Comparison of ENCODE assay signal across 9 cellular contexts in the genomic region with DNA sequence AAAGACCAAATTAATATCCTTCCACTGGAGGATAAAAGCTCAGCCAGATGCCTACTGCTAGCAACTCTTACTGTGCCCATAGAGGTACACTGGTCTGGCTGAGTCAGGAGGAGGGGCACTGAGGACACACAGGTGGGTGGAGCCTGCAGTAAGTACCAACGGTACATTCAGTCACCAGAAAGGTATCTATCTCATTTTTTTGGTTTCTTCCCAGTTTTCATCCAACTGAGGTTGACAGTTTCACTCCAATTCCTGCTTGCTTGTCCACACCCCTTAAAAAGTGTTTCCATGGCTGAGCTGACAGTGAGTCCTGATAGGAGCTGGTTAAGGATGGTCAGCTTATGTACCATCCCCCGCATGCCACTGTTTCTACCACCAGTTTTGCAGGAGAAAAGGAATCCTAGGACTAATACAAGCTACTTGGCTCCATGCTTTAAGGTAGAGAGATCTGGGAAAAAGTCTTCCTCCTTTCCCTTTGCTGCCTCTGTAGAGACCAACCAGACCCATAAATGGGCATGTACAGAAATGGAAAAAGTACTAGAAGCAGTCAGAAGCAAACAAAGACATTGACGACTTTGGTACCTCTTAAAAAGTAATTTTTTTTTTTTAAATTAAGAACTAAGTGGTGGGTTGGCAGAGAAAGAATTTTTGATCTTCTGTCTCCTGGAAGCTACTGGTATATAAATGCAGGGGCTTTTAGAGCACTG. TPM values are rescaled to one million over a fixed set of nuclear protein-coding genes. Genes with fewer than 3 reads are reported as not detected.
DNase-seq lines count a peak whose midpoint lies in the region; ATAC-seq and TF ChIP-seq lines count a peak whose summit lies in the region.
"Had no signal": no experiment of that assay in that cellular context is flagged by ENCODE, and none has a peak within 500 bp of the region (broad histone marks: within the 10 kb centered on the region; RNA-seq: fewer than 3 reads in every experiment).

No MANE protein-coding gene starts in this region.

- DNase-seq in GM04504 (ENCODE audit: low read depth) = peak; percentile 36
- DNase-seq in MM.1S = no peak
- no peak for DNase-seq in endodermal cell
- DNase-seq in Ammon's horn (ENCODE audit: low spot score) = no peak
- DNase-seq in HPDE6-E6E7 (ENCODE audit: extremely low spot score) = no peak
- DNase-seq: WERI-Rb-1 had no signal

- H3K4me2 ChIP-seq in MM.1S (ENCODE audit: low read depth, low read length) = peak overlapping the region; percentile 67; the same call in 1 of the 2 replicates

- peaks cover 53% of the 10 kb centered on the region for H3K4me1 Mint-ChIP-seq in endodermal cell

- peak overlapping the region; percentile 95 for H3K4me3 Mint-ChIP-seq in endodermal cell

- no peaks in the 10 kb centered on the region for H3K27me3 ChIP-seq in MM.1S (replicated peaks; ENCODE audit: insufficient read depth, low read length)
- H3K27me3 ChIP-seq in endodermal cell (ENCODE audit: control insufficient read depth, insufficient read depth, low read length, poor library complexity, severe bottlenecking) = no peaks in the 10 kb centered on the region
- no peaks in the 10 kb centered on the region for H3K27me3 ChIP-seq in rectal smooth muscle tissue (ENCODE audit: control insufficient read depth, insufficient read depth, low read length)

- H3F3A ChIP-seq in MM.1S (ENCODE audit: insufficient read depth, low read length) = no peaks in the 10 kb centered on the region

- H3K4me3 ChIP-seq in MM.1S (ENCODE audit: low read length) = no peak overlapping the region
- peak overlapping the region; percentile 96 for H3K4me3 ChIP-seq in endodermal cell (ENCODE audit: low read length)
- peak overlapping the region; percentile 18 for H3K4me3 ChIP-seq in rectal smooth muscle tissue (ENCODE audit: low read length)

- H3K79me2 ChIP-seq in MM.1S (ENCODE audit: low read length) = peaks cover 74% of the 10 kb centered on the region

- TF ChIP-seq CTCF in MM.1S (IDR thresholded peaks at IDR 0.05; ENCODE audit: low read length) = no peak
- no peak for TF ChIP-seq CTCF in endodermal cell (conservative IDR thresholded peaks at IDR 0.05)

- peaks cover 4% of the 10 kb centered on the region for H3K27me3 Mint-ChIP-seq in endodermal cell (ENCODE audit: insufficient read depth)

- H3K27ac ChIP-seq in MM.1S (ENCODE audit: low read length) = no peak overlapping the region
- H3K27ac ChIP-seq in endodermal cell (ENCODE audit: low read depth, low read length) = no peak overlapping the region
- H3K27ac ChIP-seq in rectal smooth muscle tissue (ENCODE audit: low read depth, low read length) = no peak overlapping the region
- H3K27ac ChIP-seq: WERI-Rb-1 had no signal

- H3K9me3 ChIP-seq in MM.1S (replicated peaks; ENCODE audit: insufficient read depth, low read length) (no peaks in the 10 kb centered on the region), endodermal cell (ENCODE audit: control insufficient read depth, low read length) (peaks cover 3% of the 10 kb centered on the region)

- H2AFZ ChIP-seq in MM.1S (ENCODE audit: low read length) = no peak overlapping the region

- H4K20me1 ChIP-seq in MM.1S (ENCODE audit: insufficient read depth, low read length) = 0 out of 2 replicates have a peak, but pooled peaks cover 2% of the 10 kb centered on the region

- no peaks in the 10 kb centered on the region for H3K9me2 ChIP-seq in MM.1S (replicated peaks; ENCODE audit: insufficient read depth, low read length)

- 75 to 78% methylated on average over 1 to 3 of the region's 3 CpGs for WGBS in endodermal cell (ENCODE audit: insufficient coverage in 1 of 2, insufficient read length in 1 of 2), 2 experiments

- H3K27ac Mint-ChIP-seq in endodermal cell = no peak overlapping the region

- ATAC-seq in GM18520 (IDR thresholded peaks at IDR 0.05; ENCODE audit: unreplicated experiment) (no peak), GM18909 (IDR thresholded peaks at IDR 0.05; ENCODE audit: poor library complexity, unreplicated experiment) (no peak)

- H3K36me3 ChIP-seq in MM.1S (replicated peaks; ENCODE audit: insufficient read depth, low read length) (no peaks in the 10 kb centered on the region), endodermal cell (ENCODE audit: control insufficient read depth, insufficient read depth, low read length) (peaks cover 33% of the 10 kb centered on the region), rectal smooth muscle tissue (ENCODE audit: control insufficient read depth, insufficient read depth, low read length) (no peaks in the 10 kb centered on the region)
- H3K36me3 ChIP-seq: WERI-Rb-1 had no signal

- H3K4me1 ChIP-seq in MM.1S (ENCODE audit: low read length) (peaks cover 24% of the 10 kb centered on the region), endodermal cell (ENCODE audit: control insufficient read depth, insufficient read depth, low read length) (peaks cover 3% of the 10 kb centered on the region), rectal smooth muscle tissue (ENCODE audit: control insufficient read depth, insufficient read depth, low read length) (peaks cover 9% of the 10 kb centered on the region)

- no peaks in the 10 kb centered on the region for H3K9me3 Mint-ChIP-seq in endodermal cell

- H3K36me3 Mint-ChIP-seq in endodermal cell (ENCODE audit: low read depth) = peaks cover 8% of the 10 kb centered on the region

- H3K9ac ChIP-seq in MM.1S (ENCODE audit: low read length) (no peak overlapping the region), endodermal cell (ENCODE audit: extremely low read depth, low read length, poor library complexity, severe bottlenecking) (no peak overlapping the region), rectal smooth muscle tissue (ENCODE audit: low read length) (no peak overlapping the region)

RNA-seq across cellular contexts. Expression of gene ELL2, which starts 3.2 kb away (rescaled TPM):
- 10 to 100 TPM; 28.6 to 44.1 TPM for total RNA-seq in endodermal cell
- polyA plus RNA-seq in endodermal cell (2013, experiment 1 of 2) = 16.7 TPM
- 17.0 TPM for polyA plus RNA-seq in endodermal cell (2013, experiment 2 of 2)
